ENCODE assay signal across 8 cellular contexts in genomic region chr10:116490028-116490662, GRCh38. TPM values are rescaled to one million over a fixed set of nuclear protein-coding genes. Genes with fewer than 3 reads are reported as not detected.
DNase-seq lines count a peak whose midpoint lies in the region; ATAC-seq and TF ChIP-seq lines count a peak whose summit lies in the region.

No MANE protein-coding gene starts in this region.

- no peak overlapping the region for H2AFZ ChIP-seq in GM23338

- no peaks in the 10 kb centered on the region for H3F3A ChIP-seq in GM23338 (replicated peaks; ENCODE audit: low read depth)

- peaks cover 13% of the 10 kb centered on the region for H3K4me1 Mint-ChIP-seq in GM23338

- H3K27ac ChIP-seq in GM23338 (ENCODE audit: low read depth) = no peak overlapping the region

- no peaks in the 10 kb centered on the region for H3K9me2 ChIP-seq in GM23338 (ENCODE audit: insufficient read depth)

- no peaks in the 10 kb centered on the region for H3K36me3 Mint-ChIP-seq in GM23338 (ENCODE audit: low read depth)

- peaks cover 5% of the 10 kb centered on the region for H3K27me3 Mint-ChIP-seq in GM23338 (ENCODE audit: insufficient read depth, low read depth, poor library complexity)

- TF ChIP-seq CTCF in GM23338 (conservative IDR thresholded peaks at IDR 0.05; ENCODE audit: low read depth in 2 of 2) = peak; percentile 57 to 87

- H3K4me1 ChIP-seq in GM23338 (ENCODE audit: insufficient read depth) = peaks cover 16% of the 10 kb centered on the region

- H3K4me3 Mint-ChIP-seq in GM23338 = no peak overlapping the region

- H3K27ac Mint-ChIP-seq in GM23338 = no peak overlapping the region

- no peaks in the 10 kb centered on the region for H3K27me3 ChIP-seq in GM23338 (ENCODE audit: insufficient read depth)

- H3K4me3 ChIP-seq in GM23338 = no peak overlapping the region

- H3K4me2 ChIP-seq in GM23338 = no peak overlapping the region

- H4K20me1 ChIP-seq in GM23338 (replicated peaks; ENCODE audit: insufficient read depth) = no peaks in the 10 kb centered on the region

- ATAC-seq in GM23338 (peak; percentile 33; the same call in 2 of the 3 replicates), HG03135 (IDR thresholded peaks at IDR 0.05; ENCODE audit: unreplicated experiment) (no peak)

- no peaks in the 10 kb centered on the region; the same call in 2 of the 3 replicates for H3K9me3 Mint-ChIP-seq in GM23338

- H3K36me3 ChIP-seq in GM23338 (ENCODE audit: insufficient read depth) = no peaks in the 10 kb centered on the region

- no peaks in the 10 kb centered on the region for H3K79me2 ChIP-seq in GM23338 (replicated peaks; ENCODE audit: insufficient read depth)

- DNase-seq in COLO829 (ENCODE audit: low spot score) (peak; percentile 10), GM23338 (ENCODE audit: low spot score) (peak; percentile 76), RPMI8226 (peak; percentile 31), glomerular visceral epithelial cell (ENCODE audit: extremely low spot score) (peak; percentile 17), NCI-H1436 (lab: John Stamatoyannopoulos, UW) (no peak), NCI-H1092 (lab: John Stamatoyannopoulos, UW) (no peak)
- DNase-seq in stimulated activated CD4-positive, alpha-beta T cell treated with anti-CD3 and anti-CD28 coated beads, Interleukin-4, amount 100 ng/mL, for 1 hour = no peak

TF ChIP-seq in GM23338, 12 proteins besides CTCF, POLR2A, EP300 and RAD21:
- TF ChIP-seq STAT1 (IDR thresholded peaks at IDR 0.05; ENCODE audit: unreplicated experiment) (no peak), REST (IDR thresholded peaks at IDR 0.05; ENCODE audit: unreplicated experiment) (no peak)

RNA-seq across cellular contexts. Expression of gene PNLIP, which starts 55.6 kb away (rescaled TPM):
- total RNA-seq in GM23338 (2014; rRNA removed; shearing (Covaris generic)) = not detected in 2 replicates
- polyA plus RNA-seq in GM23338 (2016; fragmentation: Nextera tagmentation; extraction: Ambion mirVana) = not detected in 2 replicates

Comparison
In these comparisons a context has a peak if more than half of its experiments do, and no peak if none do; other contexts are left out.
1. DNase-seq: peak in COLO829 (single experiment), GM23338 (single experiment), RPMI8226 (single experiment) and glomerular visceral epithelial cell (single experiment); none in NCI-H1436 (single experiment), NCI-H1092 (single experiment) and stimulated activated CD4-positive, alpha-beta T cell treated with anti-CD3 and anti-CD28 coated beads, Interleukin-4, amount 100 ng/mL, for 1 hour (single experiment).